34 cellular contexts compared by ENCODE assay signal in genomic region chr5:163731256-163731655, GRCh38.
"Had no signal": no experiment of that assay in that cellular context is flagged by ENCODE, and none has a peak within 500 bp of the region (broad histone marks: within the 10 kb centered on the region; RNA-seq: fewer than 3 reads in every experiment).

No MANE protein-coding gene starts in this region.

- H3K27ac Mint-ChIP-seq: activated B cell treated with CpG ODN at 0.5 μM for 24 hours; activated CD4-positive, alpha-beta memory T cell treated with anti-CD3 and anti-CD28 coated beads for 36 hours; activated CD4-positive, alpha-beta T cell treated with anti-CD3 and anti-CD28 coated beads, Interleukin-2, amount 10 ng/mL, durations not matched to agents 24 days and 14 days; activated CD8-positive, alpha-beta T cell treated with anti-CD3 and anti-CD28 coated beads for 36 hours; activated naive CD4-positive, alpha-beta T cell treated with anti-CD3 and anti-CD28 coated beads for 36 hours; activated naive CD4-positive, alpha-beta T cell treated with anti-CD3 and anti-CD28 coated beads, Interleukin-2, amount 50 U/mL, for 72 hours; activated naive CD8-positive, alpha-beta T cell treated with anti-CD3 and anti-CD28 coated beads for 36 hours; activated T-cell treated with anti-CD3 and anti-CD28 coated beads, Interleukin-2, amount 50 U/mL, for 72 hours; activated T-helper 1 cell treated with anti-CD3 and anti-CD28 coated beads, Interleukin-12 subunit alpha, Interleukin-12 subunit beta, Interleukin-2, Interleukin-4 antibody, amounts not matched to agents 30 ng/mL and 10 ng/mL and 1 ng/mL, durations not matched to agents 14 hours and 24 hours and 36 hours; activated T-helper 17 cell treated with anti-CD3 and anti-CD28 coated beads, Interleukin-2, amount 50 U/mL, for 72 hours; T-cell; T-helper 2 cell treated with Interferon-gamma antibody and Interleukin-4, amounts not matched to agents 5 μg/mL and 100 μg/mL, for 36 hours had no signal

- H3K4me3 Mint-ChIP-seq: activated B cell treated with CpG ODN at 0.5 μM for 24 hours; activated CD4-positive, alpha-beta memory T cell treated with anti-CD3 and anti-CD28 coated beads for 36 hours; activated CD4-positive, alpha-beta T cell treated with anti-CD3 and anti-CD28 coated beads, Interleukin-2, amount 10 ng/mL, durations not matched to agents 24 days and 14 days; activated CD8-positive, alpha-beta T cell treated with anti-CD3 and anti-CD28 coated beads for 36 hours; activated naive CD4-positive, alpha-beta T cell treated with anti-CD3 and anti-CD28 coated beads for 36 hours; activated naive CD8-positive, alpha-beta T cell treated with anti-CD3 and anti-CD28 coated beads for 36 hours; activated T-cell treated with anti-CD3 and anti-CD28 coated beads, Interleukin-2, amount 50 U/mL, for 4 hours; activated T-cell treated with anti-CD3 and anti-CD28 coated beads, Interleukin-2, amount 50 U/mL, for 72 hours; activated T-helper 1 cell treated with anti-CD3 and anti-CD28 coated beads, Interleukin-12 subunit alpha, Interleukin-12 subunit beta, Interleukin-2, Interleukin-4 antibody, amounts not matched to agents 30 ng/mL and 10 ng/mL and 1 ng/mL, durations not matched to agents 14 hours and 24 hours and 36 hours; activated T-helper 17 cell treated with anti-CD3 and anti-CD28 coated beads, Interleukin-2, amount 50 U/mL, for 72 hours; central memory CD8-positive, alpha-beta T cell; T-cell; T-helper 2 cell treated with Interferon-gamma antibody and Interleukin-4, amounts not matched to agents 5 μg/mL and 100 μg/mL, for 36 hours had no signal

- H3K36me3 ChIP-seq: adrenal gland, brain microvascular endothelial cell, breast epithelium had no signal

- H3K27me3 Mint-ChIP-seq: activated B cell treated with CpG ODN at 0.5 μM for 24 hours; activated CD4-positive, alpha-beta memory T cell treated with anti-CD3 and anti-CD28 coated beads for 36 hours; activated CD4-positive, alpha-beta T cell treated with anti-CD3 and anti-CD28 coated beads, Interleukin-2, amount 10 ng/mL, durations not matched to agents 24 days and 14 days; activated CD8-positive, alpha-beta T cell treated with anti-CD3 and anti-CD28 coated beads for 36 hours; activated naive CD8-positive, alpha-beta T cell treated with anti-CD3 and anti-CD28 coated beads for 36 hours; central memory CD8-positive, alpha-beta T cell had no signal

- ATAC-seq: activated CD8-positive, alpha-beta T cell treated with anti-CD3 and anti-CD28 coated beads for 36 hours; activated naive CD4-positive, alpha-beta T cell treated with anti-CD3 and anti-CD28 coated beads, Interleukin-2, amount 50 U/mL, for 72 hours; activated T-cell treated with anti-CD3 and anti-CD28 coated beads, Interleukin-2, amount 50 U/mL, for 4 hours; activated T-cell treated with anti-CD3 and anti-CD28 coated beads, Interleukin-2, amount 50 U/mL, for 72 hours; activated T-helper 17 cell treated with anti-CD3 and anti-CD28 coated beads, Interleukin-2, amount 50 U/mL, for 72 hours; body of pancreas; T-cell had no signal

- H3K4me3 ChIP-seq: adrenal gland, body of pancreas, breast epithelium had no signal

- H3K4me1 Mint-ChIP-seq: activated CD4-positive, alpha-beta T cell treated with anti-CD3 and anti-CD28 coated beads, Interleukin-2, amount 10 ng/mL, durations not matched to agents 24 days and 14 days; activated naive CD8-positive, alpha-beta T cell treated with anti-CD3 and anti-CD28 coated beads for 36 hours; activated T-helper 17 cell treated with anti-CD3 and anti-CD28 coated beads, Interleukin-2, amount 50 U/mL, for 72 hours; central memory CD8-positive, alpha-beta T cell had no signal

- H3K9me3 ChIP-seq: adrenal gland, body of pancreas, breast epithelium had no signal

- H3K27ac ChIP-seq: adrenal gland, body of pancreas, brain microvascular endothelial cell, breast epithelium, VCaP had no signal

- H3K9me3 Mint-ChIP-seq: activated CD4-positive, alpha-beta T cell treated with anti-CD3 and anti-CD28 coated beads, Interleukin-2, amount 10 ng/mL, durations not matched to agents 24 days and 14 days; activated CD8-positive, alpha-beta T cell treated with anti-CD3 and anti-CD28 coated beads for 36 hours; activated naive CD4-positive, alpha-beta T cell treated with anti-CD3 and anti-CD28 coated beads for 36 hours; activated T-helper 1 cell treated with anti-CD3 and anti-CD28 coated beads, Interleukin-12 subunit alpha, Interleukin-12 subunit beta, Interleukin-2, Interleukin-4 antibody, amounts not matched to agents 30 ng/mL and 10 ng/mL and 1 ng/mL, durations not matched to agents 14 hours and 24 hours and 36 hours; activated T-helper 17 cell treated with anti-CD3 and anti-CD28 coated beads, Interleukin-2, amount 50 U/mL, for 72 hours had no signal

- H3K4me1 ChIP-seq: adrenal gland, body of pancreas, breast epithelium had no signal

- H3K36me3 Mint-ChIP-seq: activated CD4-positive, alpha-beta memory T cell treated with anti-CD3 and anti-CD28 coated beads for 36 hours; activated naive CD4-positive, alpha-beta T cell treated with anti-CD3 and anti-CD28 coated beads, Interleukin-2, amount 50 U/mL, for 72 hours; activated naive CD8-positive, alpha-beta T cell treated with anti-CD3 and anti-CD28 coated beads for 36 hours; T-cell had no signal

- DNase-seq: activated B cell treated with CpG ODN at 0.5 μM for 24 hours; activated CD4-positive, alpha-beta memory T cell treated with anti-CD3 and anti-CD28 coated beads for 36 hours; activated CD4-positive, alpha-beta T cell treated with anti-CD3 and anti-CD28 coated beads for 4 hours; activated CD4-positive, alpha-beta T cell treated with anti-CD3 and anti-CD28 coated beads, Interleukin-2, amount 10 ng/mL, durations not matched to agents 24 days and 14 days; activated CD4-positive, alpha-beta T cell treated with anti-CD3 and anti-CD28 coated beads, Interleukin-2, amount 50 U/mL, for 1 hour; activated CD4-positive, alpha-beta T cell treated with anti-CD3 and anti-CD28 coated beads, Interleukin-2, amount 50 U/mL, for 4 hours; activated CD4-positive, CD25-positive, alpha-beta regulatory T cell treated with anti-CD3 and anti-CD28 coated beads, Interleukin-2, amount 50 U/mL, for 72 hours; activated CD8-positive, alpha-beta memory T cell treated with anti-CD3 and anti-CD28 coated beads, Interleukin-2, amount 50 U/mL, for 4 hours; activated CD8-positive, alpha-beta T cell treated with anti-CD3 and anti-CD28 coated beads for 36 hours; activated effector memory CD4-positive, alpha-beta T cell treated with anti-CD3 and anti-CD28 coated beads, Interleukin-2, amount 50 U/mL, for 16 hours; activated gamma-delta T cell treated with Interleukin-2 at 50 U/mL for 16 hours; activated naive CD4-positive, alpha-beta T cell; activated naive CD4-positive, alpha-beta T cell treated with anti-CD3 and anti-CD28 coated beads for 36 hours; activated naive CD4-positive, alpha-beta T cell treated with anti-CD3 and anti-CD28 coated beads, Interleukin-2, amount 50 U/mL, for 16 hours; activated naive CD8-positive, alpha-beta T cell treated with anti-CD3 and anti-CD28 coated beads for 36 hours; activated T-cell treated with anti-CD3 and anti-CD28 coated beads for 4 hours; activated T-cell treated with anti-CD3 and anti-CD28 coated beads, Interleukin-2, amount 50 U/mL, for 1 hour; activated T-cell treated with anti-CD3 and anti-CD28 coated beads, Interleukin-2, amount 50 U/mL, for 4 hours; activated T-cell treated with anti-CD3 and anti-CD28 coated beads, Interleukin-2, amount 50 U/mL, for 72 hours; adrenal gland; amniotic stem cell; aorta; body of pancreas; brain microvascular endothelial cell; T-cell; T-helper 2 cell; T-helper 9 cell had no signal

- H3K27me3 ChIP-seq: adrenal gland, body of pancreas, brain microvascular endothelial cell, breast epithelium had no signal
